Comparison of ENCODE assay signal across 10 cellular contexts in the genomic region with DNA sequence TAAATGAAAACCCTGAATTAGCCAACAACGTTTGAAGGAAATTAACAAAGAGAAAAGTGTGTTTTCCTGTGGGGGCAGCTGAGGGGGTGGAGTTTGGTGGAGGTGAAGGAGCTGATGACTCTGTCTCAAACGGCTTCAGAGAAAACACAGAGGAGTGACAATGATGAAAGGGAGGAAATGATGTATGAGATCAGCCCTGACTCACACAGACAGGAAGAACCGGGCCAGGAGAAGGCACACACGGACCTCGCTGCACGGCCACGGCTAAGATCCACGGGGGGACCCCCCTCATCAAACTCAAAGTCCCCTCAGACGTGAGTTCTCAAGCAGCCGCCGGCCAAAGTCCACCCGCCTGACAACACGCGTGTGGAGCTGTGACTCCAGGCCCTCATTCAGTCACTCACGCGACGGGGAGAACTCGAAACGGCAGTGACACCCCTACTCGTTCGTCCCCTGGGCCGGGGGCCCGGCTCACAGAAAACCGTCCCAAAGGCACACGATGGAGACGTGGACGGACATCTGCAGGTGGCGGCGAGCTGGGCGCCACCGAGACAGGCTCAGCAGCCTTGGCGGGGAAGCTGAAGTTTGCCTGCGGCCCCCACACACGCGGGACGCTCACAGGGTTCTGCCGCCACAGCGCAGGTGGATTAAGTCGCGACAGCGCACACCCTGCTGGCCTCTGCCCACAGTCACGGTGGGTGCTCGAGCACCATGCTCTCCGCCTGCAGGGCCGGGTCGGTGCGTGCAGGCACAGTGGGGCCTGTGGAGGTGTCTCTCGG. TPM values are rescaled to one million over a fixed set of nuclear protein-coding genes. Genes with fewer than 3 reads are reported as not detected.
DNase-seq lines count a peak whose midpoint lies in the region; ATAC-seq and TF ChIP-seq lines count a peak whose summit lies in the region.
"Had no signal": no experiment of that assay in that cellular context is flagged by ENCODE, and none has a peak within 500 bp of the region (broad histone marks: within the 10 kb centered on the region; RNA-seq: fewer than 3 reads in every experiment).

No MANE protein-coding gene starts in this region.

- in situ Hi-C loops in transverse colon (cut with MboI; ENCODE audit: low pct_ligation_motif_present in 1 of 4, low pct_unique_long_range_greater_than_20kb in 1 of 4, low sequenced_read_pairs in 3 of 4), result no loop called here

- H3K9ac ChIP-seq in mesendoderm (ENCODE audit: low read length), result no peak overlapping the region

- no peak overlapping the region for H3K4me2 ChIP-seq in mesendoderm (ENCODE audit: low read length)
- no peak overlapping the region for H3K4me2 ChIP-seq in hepatocyte

- H3K9me3 ChIP-seq in hepatocyte (ENCODE audit: low read depth) (no peaks in the 10 kb centered on the region), transverse colon (peaks cover 7 to 11% of the 10 kb centered on the region in 2 donors)

- H3K4me1 Mint-ChIP-seq in activated T-cell treated with anti-CD3 and anti-CD28 coated beads, Interleukin-2, amount 50 U/mL, for 4 hours (ENCODE audit: low read depth), result peaks cover 23% of the 10 kb centered on the region

- H4K5ac ChIP-seq in mesendoderm (ENCODE audit: low read length), result no peak overlapping the region

- no peak for TF ChIP-seq EP300 in transverse colon (IDR thresholded peaks at IDR 0.05; ENCODE audit: low read depth)

- H3K27me3 Mint-ChIP-seq in activated T-cell treated with anti-CD3 and anti-CD28 coated beads, Interleukin-2, amount 50 U/mL, for 4 hours (ENCODE audit: low read depth), result no peaks in the 10 kb centered on the region

- H3K36me3 Mint-ChIP-seq in activated T-cell treated with anti-CD3 and anti-CD28 coated beads, Interleukin-2, amount 50 U/mL, for 4 hours (ENCODE audit: insufficient read depth), result peaks cover 33% of the 10 kb centered on the region

- intact Hi-C loops in transverse colon (cut with DNase I; ENCODE audit: low total_unique reads), result no loop called here

- H3K27me3 ChIP-seq in mesendoderm (ENCODE audit: insufficient read depth, low read length, poor library complexity) (no peaks in the 10 kb centered on the region), hepatocyte (no peaks in the 10 kb centered on the region), transverse colon (no peaks in the 10 kb centered on the region)

- H3K4me1 ChIP-seq in mesendoderm (ENCODE audit: control insufficient read depth, low read depth, low read length) (no peaks in the 10 kb centered on the region), hepatocyte (ENCODE audit: insufficient read depth) (no peaks in the 10 kb centered on the region), transverse colon (no peaks in the 10 kb centered on the region)

- no peak overlapping the region for H3K23ac ChIP-seq in mesendoderm (ENCODE audit: low read length)

- ATAC-seq in activated T-cell treated with anti-CD3 and anti-CD28 coated beads, Interleukin-2, amount 50 U/mL, for 4 hours, result peak; percentile 93 to 96

- H2AK5ac ChIP-seq in mesendoderm (ENCODE audit: low read length), result no peak overlapping the region

- peaks cover 4% of the 10 kb centered on the region for H3K79me1 ChIP-seq in mesendoderm (ENCODE audit: low read length)

- H3K36me3 ChIP-seq in mesendoderm (ENCODE audit: control insufficient read depth, insufficient read depth, low read length), result no peaks in the 10 kb centered on the region
- H3K36me3 ChIP-seq in hepatocyte (replicated peaks; ENCODE audit: insufficient read depth, low read depth), result no peaks in the 10 kb centered on the region
- H3K36me3 ChIP-seq in transverse colon, result peaks cover 0 to 10% (median 3%) of the 10 kb centered on the region in 4 donors

- H3K56ac ChIP-seq in mesendoderm (ENCODE audit: low read length), result no peak overlapping the region

- no peak overlapping the region for H2BK120ac ChIP-seq in mesendoderm (ENCODE audit: low read depth, low read length)

- no peak overlapping the region for H3K27ac ChIP-seq in mesendoderm (ENCODE audit: low read depth, low read length)
- H3K27ac ChIP-seq in hepatocyte, result no peak overlapping the region
- no peak overlapping the region for H3K27ac ChIP-seq in transverse colon
- H3K27ac ChIP-seq: epithelial cell of prostate had no signal

- no peaks in the 10 kb centered on the region for H3K9me2 ChIP-seq in hepatocyte (replicated peaks; ENCODE audit: insufficient read depth)

- H3K4me3 Mint-ChIP-seq in activated T-cell treated with anti-CD3 and anti-CD28 coated beads, Interleukin-2, amount 50 U/mL, for 4 hours, result peak overlapping the region; percentile 57

- no peak for TF ChIP-seq POLR2A in transverse colon (IDR thresholded peaks at IDR 0.05)

- no peak for TF ChIP-seq CTCF in hepatocyte (IDR thresholded peaks at IDR 0.05; ENCODE audit: poor library complexity)
- TF ChIP-seq CTCF in transverse colon (IDR thresholded peaks at IDR 0.05), result no peak

- no peak overlapping the region for H2BK5ac ChIP-seq in mesendoderm (ENCODE audit: low read length)

- no peak overlapping the region for H2AFZ ChIP-seq in hepatocyte

- DNase-seq in AG08395 (ENCODE audit: low spot score) (peak; percentile 24), NCI-H460 (ENCODE audit: extremely low read depth, low read depth) (peak; percentile 70), mesendoderm (peak; percentile 45), hepatocyte (ENCODE audit: low spot score) (no peak), transverse colon (no peak), pons (ENCODE audit: low spot score) (no peak), hypothalamus (lab: John Stamatoyannopoulos, UW) (no peak)
- DNase-seq in activated T-cell treated with anti-CD3 and anti-CD28 coated beads, Interleukin-2, amount 50 U/mL, for 4 hours, result peak; percentile 37
- DNase-seq: DMS 273 treated with DMSO at 0.1 percent for 48 hours had no signal

- WGBS in mesendoderm (ENCODE audit: extremely low coverage, insufficient coverage, low lambda C conversion rate), result no CpG with 5 or more reads among the region's 48 CpGs
- WGBS in hepatocyte (ENCODE audit: low lambda C conversion rate, missing lambda C conversion rate), result 94% methylated on average over 45 of the region's 48 CpGs
- 37 to 91% methylated on average over 2 to 48 of the region's 48 CpGs for WGBS in transverse colon (ENCODE audit: low coverage in 1 of 2), 2 donors

- H4K8ac ChIP-seq in mesendoderm (ENCODE audit: low read depth, low read length), result no peak overlapping the region

- H3K9me3 Mint-ChIP-seq in activated T-cell treated with anti-CD3 and anti-CD28 coated beads, Interleukin-2, amount 50 U/mL, for 4 hours, result peaks cover 17% of the 10 kb centered on the region

- H3K4me3 ChIP-seq in mesendoderm (ENCODE audit: low read length), result no peak overlapping the region
- H3K4me3 ChIP-seq in hepatocyte, result no peak overlapping the region
- no peak overlapping the region for H3K4me3 ChIP-seq in transverse colon

- H3K79me2 ChIP-seq in mesendoderm (ENCODE audit: control insufficient read depth, insufficient read depth, low read length) (peaks cover under 1% of the 10 kb centered on the region), hepatocyte (no peaks in the 10 kb centered on the region)

- H3K4ac ChIP-seq in mesendoderm (ENCODE audit: low read depth, low read length), result no peak overlapping the region

- H2BK15ac ChIP-seq in mesendoderm (replicated peaks; ENCODE audit: low read depth), result no peak overlapping the region

- no peaks in the 10 kb centered on the region for H4K20me1 ChIP-seq in hepatocyte (ENCODE audit: insufficient read depth, poor library complexity, severe bottlenecking)

- H3K18ac ChIP-seq in mesendoderm (ENCODE audit: low read length), result no peak overlapping the region

RNA-seq across cellular contexts. Expression of gene PPP2R3B, which starts 28.8 kb away (rescaled TPM):
- 38.1 and 45.3 TPM in 2 replicates for total RNA-seq in NCI-H460 (2014; rRNA removed; shearing (Covaris generic))
- 128 and 134 TPM in 2 replicates for polyA plus RNA-seq in NCI-H460 (2014; cell fraction: nucleus; rRNA removed)
- 10 to 100 TPM; 29.0 to 47.6 (median 30.3) TPM for total RNA-seq in activated T-cell treated with anti-CD3 and anti-CD28 coated beads, Interleukin-2, amount 50 U/mL, for 4 hours
- polyA plus RNA-seq in mesendoderm (2013, experiment 1 of 2), result 26.4 TPM
- polyA plus RNA-seq in mesendoderm (2013, experiment 2 of 2), result 27.4 TPM
- 13.0 and 24.3 TPM in 2 replicates for total RNA-seq in hepatocyte
- polyA plus RNA-seq in hepatocyte, result 21.1 and 22.4 TPM in 2 replicates
- 10 to 100 TPM in 2 of 4 donors, 1 to 10 TPM in 2; 7.8 to 27.9 (median 11.6) TPM for total RNA-seq in transverse colon

RNA-seq across cellular contexts. Expression of gene GTPBP6, which starts 39.3 kb away (rescaled TPM):
- 50.5 and 58.6 TPM in 2 replicates for total RNA-seq in NCI-H460 (2014; rRNA removed; shearing (Covaris generic))
- 121 and 149 TPM in 2 replicates for polyA plus RNA-seq in NCI-H460 (2014; cell fraction: nucleus; rRNA removed)
- 100 to 1,000 TPM; 123 to 142 (median 134) TPM for total RNA-seq in activated T-cell treated with anti-CD3 and anti-CD28 coated beads, Interleukin-2, amount 50 U/mL, for 4 hours
- 38.4 TPM for polyA plus RNA-seq in mesendoderm (2013, experiment 1 of 2)
- polyA plus RNA-seq in mesendoderm (2013, experiment 2 of 2), result 38.5 TPM
- 39.6 and 40.7 TPM in 2 replicates for total RNA-seq in hepatocyte
- polyA plus RNA-seq in hepatocyte, result 69.2 and 69.3 TPM in 2 replicates
- total RNA-seq in transverse colon, result 10 to 100 TPM; 30.6 to 60.2 (median 36.0) TPM

Comparison
In these comparisons a context has a peak if more than half of its experiments do, and no peak if none do; other contexts are left out.
1. DNase-seq: peak in AG08395 (single experiment), NCI-H460 (single experiment), activated T-cell treated with anti-CD3 and anti-CD28 coated beads, Interleukin-2, amount 50 U/mL, for 4 hours (single experiment) and mesendoderm (single experiment); none in hepatocyte (single experiment), transverse colon (single experiment), pons (single experiment) and hypothalamus (0 of 51).